ENCODE assay signal across 8 cellular contexts in the genomic region with DNA sequence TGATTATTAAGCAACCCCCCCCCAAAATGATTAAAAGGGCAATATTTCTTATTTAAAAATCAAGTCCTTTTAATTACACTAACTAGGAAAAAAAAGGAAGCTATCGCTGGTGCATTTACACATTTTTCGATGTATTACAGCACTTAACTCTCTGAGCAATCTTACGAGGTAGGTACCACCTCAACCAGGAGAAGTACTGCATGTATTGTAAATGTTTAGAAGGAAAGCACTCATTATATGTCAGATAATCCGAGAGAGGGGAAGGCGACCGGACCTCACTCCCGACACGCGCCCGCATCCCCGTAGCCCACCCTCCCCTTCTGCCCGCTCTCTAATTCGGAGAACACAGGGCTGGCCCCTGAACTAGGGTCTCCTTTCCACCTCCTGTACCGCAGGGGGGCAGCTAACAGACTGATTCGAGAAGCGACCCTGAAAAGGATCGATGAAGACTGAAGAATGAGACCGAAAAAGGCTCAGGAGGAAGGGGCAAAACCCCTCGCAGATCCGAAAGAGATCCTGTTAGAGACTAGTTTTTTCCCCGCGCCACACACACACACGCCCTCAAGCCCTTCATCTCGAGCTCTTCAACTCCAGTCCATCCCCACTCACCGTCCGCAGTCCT. TPM values are rescaled to one million over a fixed set of nuclear protein-coding genes. Genes with fewer than 3 reads are reported as not detected.
DNase-seq lines count a peak whose midpoint lies in the region; ATAC-seq, FAIRE-seq and TF ChIP-seq lines count a peak whose summit lies in the region.

No MANE protein-coding gene starts in this region.

- dilution Hi-C loops in endothelial cell of umbilical vein (cut with MboI; ENCODE audit: extremely low pct_ligation_motif_present, low sequenced_read_pairs) = no loop called here

- ATAC-seq in CD4-positive, alpha-beta T cell (ENCODE audit: poor library complexity) = no peak
- ATAC-seq in GM21447 (IDR thresholded peaks at IDR 0.05; ENCODE audit: unreplicated experiment) = peak; percentile 6

- BruUV-seq in endothelial cell of umbilical vein (replicated peaks; lab: Mats Ljungman, UMichigan) = TSS peak; percentile 38

- peak overlapping the region; percentile 89 for H3K9ac ChIP-seq in MM.1S (ENCODE audit: low read length)
- H3K9ac ChIP-seq in endothelial cell of umbilical vein (replicated peaks; ENCODE audit: extremely low read depth, insufficient read depth, low read length) = peak overlapping the region; percentile 89

- H4K20me1 ChIP-seq in MM.1S (ENCODE audit: insufficient read depth, low read length) = no peaks in the 10 kb centered on the region
- peaks cover 4% of the 10 kb centered on the region for H4K20me1 ChIP-seq in endothelial cell of umbilical vein (replicated peaks; ENCODE audit: control insufficient read depth, extremely low read depth, insufficient read depth, low read length)
- peaks cover 5% of the 10 kb centered on the region for H4K20me1 ChIP-seq in osteoblast (ENCODE audit: insufficient read depth, low read length)

- H3K4me3 Mint-ChIP-seq in CD4-positive, alpha-beta T cell = peak overlapping the region; percentile 98

- H3K27me3 ChIP-seq in CD4-positive, alpha-beta T cell (ENCODE audit: control insufficient read depth, insufficient read depth, low read length) = no peaks in the 10 kb centered on the region
- no peaks in the 10 kb centered on the region for H3K27me3 ChIP-seq in MM.1S (replicated peaks; ENCODE audit: insufficient read depth, low read length)
- H3K27me3 ChIP-seq in endothelial cell of umbilical vein (ENCODE audit: control insufficient read depth in 2 of 2, insufficient read depth in 2 of 2, low read length in 2 of 2) = no peaks in the 10 kb centered on the region
- H3K27me3 ChIP-seq in osteoblast (ENCODE audit: insufficient read depth, low read length) = no peaks in the 10 kb centered on the region

- peak overlapping the region; percentile 79 for H3K27ac ChIP-seq in CD4-positive, alpha-beta T cell (ENCODE audit: low read depth, low read length)
- H3K27ac ChIP-seq in MM.1S (ENCODE audit: low read length) (peak overlapping the region; percentile 88; the same call in 1 of the 2 replicates), endothelial cell of umbilical vein (ENCODE audit: insufficient read depth, low read depth, low read length) (peak overlapping the region; percentile 60), osteoblast (ENCODE audit: low read depth, low read length) (peak overlapping the region; percentile 88)

- POLR2A ChIA-PET in CD4-positive, alpha-beta T cell (lab: Charles Lee) = interaction anchor here (1.0 to 1.4 kb wide), 3 partner anchors 8 to 12 kb away, joined by 3 to 5 read pairs (median 3); no protein-coding TSS in a partner anchor
- POLR2A ChIA-PET in endothelial cell of umbilical vein (lab: Charles Lee) = interaction anchor here (0.6 to 1.2 kb wide), 3 partner anchors 9 to 145 kb away, joined by 3 to 7 read pairs (median 3); no protein-coding TSS in a partner anchor

- H3K9me3 ChIP-seq in CD4-positive, alpha-beta T cell (ENCODE audit: control insufficient read depth, low read length) = no peaks in the 10 kb centered on the region
- H3K9me3 ChIP-seq in MM.1S (replicated peaks; ENCODE audit: insufficient read depth, low read length) (no peaks in the 10 kb centered on the region), endothelial cell of umbilical vein (replicated peaks; ENCODE audit: control insufficient read depth, insufficient read depth, low read length) (no peaks in the 10 kb centered on the region), osteoblast (ENCODE audit: low read depth, low read length) (no peaks in the 10 kb centered on the region)

- peaks cover 12% of the 10 kb centered on the region for H3F3A ChIP-seq in MM.1S (ENCODE audit: insufficient read depth, low read length)

- no peaks in the 10 kb centered on the region for H3K9me3 Mint-ChIP-seq in CD4-positive, alpha-beta T cell

- CTCF ChIA-PET in CD4-positive, alpha-beta T cell (lab: Charles Lee) = interaction anchor here (1.5 to 1.6 kb wide), 2 partner anchors 10 to 12 kb away, joined by 3 to 6 read pairs; no protein-coding TSS in a partner anchor
- CTCF ChIA-PET in endothelial cell of umbilical vein (lab: Charles Lee) = interaction anchor here (1.1 to 3.2 kb wide), 4 partner anchors 9 to 237 kb away, joined by 4 to 36 read pairs (median 6); no protein-coding TSS in a partner anchor

- H3K36me3 ChIP-seq in MM.1S (replicated peaks; ENCODE audit: insufficient read depth, low read length) = peaks cover 7% of the 10 kb centered on the region; the same call in 1 of the 2 replicates
- H3K36me3 ChIP-seq in endothelial cell of umbilical vein (ENCODE audit: control insufficient read depth in 2 of 2, extremely low read depth in 1 of 2, insufficient read depth in 2 of 2, low read length in 2 of 2) = peaks cover 7 to 14% of the 10 kb centered on the region in 2 experiments
- peaks cover 32% of the 10 kb centered on the region for H3K36me3 ChIP-seq in osteoblast (ENCODE audit: insufficient read depth, low read length)

- no peak for DNase-seq in CD4-positive, alpha-beta T cell
- DNase-seq in MM.1S (no peak), endothelial cell of umbilical vein (ENCODE audit: low read depth, low spot score) (no peak), osteoblast (ENCODE audit: insufficient read length, low spot score, missing footprints) (peak; percentile 52), RKO (ENCODE audit: low spot score) (no peak), GF-D8 (lab: John Stamatoyannopoulos, UW) (no peak), NCI-H1105 (lab: John Stamatoyannopoulos, UW) (no peak)

- H3K27ac Mint-ChIP-seq in CD4-positive, alpha-beta T cell = peak overlapping the region; percentile 84

- H3K4me1 ChIP-seq in MM.1S (ENCODE audit: low read length) = peaks cover 16% of the 10 kb centered on the region
- peaks cover 16% of the 10 kb centered on the region for H3K4me1 ChIP-seq in endothelial cell of umbilical vein (ENCODE audit: control insufficient read depth, extremely low read depth, insufficient read depth, low read length)
- H3K4me1 ChIP-seq in osteoblast (ENCODE audit: insufficient read depth, low read length) = peaks cover 16% of the 10 kb centered on the region

- peaks cover 62% of the 10 kb centered on the region for H3K4me1 Mint-ChIP-seq in CD4-positive, alpha-beta T cell (ENCODE audit: low read depth)

- peak overlapping the region; percentile 64; the same call in 1 of the 2 replicates for H3K4me2 ChIP-seq in MM.1S (ENCODE audit: low read depth, low read length)
- H3K4me2 ChIP-seq in endothelial cell of umbilical vein (ENCODE audit: insufficient read depth, low read length) = peak overlapping the region; percentile 79
- H3K4me2 ChIP-seq in osteoblast (ENCODE audit: insufficient read depth, low read length) = peak overlapping the region; percentile 95

- intact Hi-C loops in CD4-positive, alpha-beta T cell (cut with DNase I, micrococcal nuclease) = loop anchor here (2.0 to 10.0 kb wide), 3 partner anchors 146 to 1890 kb away; partner anchors contain the start of gene TASP1 (in 2 of the 2)
- intact Hi-C loops in endothelial cell of umbilical vein (cut with micrococcal nuclease) = loop anchor here (2.0 kb wide), 1 partner anchor 146 kb away; the partner anchor contains the start of gene TASP1

- H2AFZ ChIP-seq in MM.1S (ENCODE audit: low read length) (peak overlapping the region; percentile 86), endothelial cell of umbilical vein (ENCODE audit: low read depth, low read length) (peak overlapping the region; percentile 73), osteoblast (ENCODE audit: low read length) (peak overlapping the region; percentile 98)

- no peak for FAIRE-seq in endothelial cell of umbilical vein (lab: Jason Lieb, UNC)

- H3K9me2 ChIP-seq in MM.1S (replicated peaks; ENCODE audit: insufficient read depth, low read length) = no peaks in the 10 kb centered on the region

- peaks cover 72% of the 10 kb centered on the region for H3K79me2 ChIP-seq in MM.1S (ENCODE audit: low read length)
- H3K79me2 ChIP-seq in endothelial cell of umbilical vein (ENCODE audit: control insufficient read depth, insufficient read depth, low read length) = peaks cover 65% of the 10 kb centered on the region
- peaks cover 69% of the 10 kb centered on the region for H3K79me2 ChIP-seq in osteoblast (ENCODE audit: insufficient read depth, low read length)

- no peak for TF ChIP-seq CTCF in CD4-positive, alpha-beta T cell (IDR thresholded peaks at IDR 0.05)
- TF ChIP-seq CTCF in MM.1S (IDR thresholded peaks at IDR 0.05; ENCODE audit: low read length) = no peak
- TF ChIP-seq CTCF in endothelial cell of umbilical vein (IDR thresholded peaks at IDR 0.05; ENCODE audit: extremely low read depth in 1 of 2, insufficient read depth in 1 of 2, low read depth in 1 of 2, low read length in 2 of 2) = no peak
- TF ChIP-seq CTCF in osteoblast (IDR thresholded peaks at IDR 0.05; ENCODE audit: extremely low read depth, low read depth, low read length) = no peak

- no peaks in the 10 kb centered on the region for H3K27me3 Mint-ChIP-seq in CD4-positive, alpha-beta T cell

- no peaks in the 10 kb centered on the region for H3K9me1 ChIP-seq in endothelial cell of umbilical vein (replicated peaks; ENCODE audit: control insufficient read depth, extremely low read depth, insufficient read depth, low read length)

- peaks cover 49% of the 10 kb centered on the region for H3K36me3 Mint-ChIP-seq in CD4-positive, alpha-beta T cell (ENCODE audit: low read depth)

- TF ChIP-seq POLR2A in endothelial cell of umbilical vein (IDR thresholded peaks at IDR 0.05; ENCODE audit: low read depth, low read length) = peak; percentile 78

- H3K4me3 ChIP-seq in MM.1S (ENCODE audit: low read length) (peak overlapping the region; percentile 97), endothelial cell of umbilical vein (replicated peaks in 1 of 3; ENCODE audit: insufficient read depth in 1 of 3, low read depth in 1 of 3, low read length in 3 of 3) (peak overlapping the region; percentile 68 to 96 (median 83)), osteoblast (ENCODE audit: insufficient read depth, low read length) (peak overlapping the region; percentile 94)

RNA-seq across cellular contexts. Expression of gene ESF1, which starts 0.3 kb away (rescaled TPM):
- total RNA-seq in CD4-positive, alpha-beta T cell = 1 to 10 TPM; 6.9 to 7.1 TPM
- total RNA-seq in endothelial cell of umbilical vein (15.2 and 15.5 TPM in 2 replicates), osteoblast (7.7 and 9.0 TPM in 2 replicates)
- polyA plus RNA-seq in endothelial cell of umbilical vein = 0.24 and 0.72 TPM in 2 replicates
- 2.2 and 2.3 TPM in 2 replicates for polyA plus RNA-seq in endothelial cell of umbilical vein (2011; cell fraction: cytosol; rRNA removed)
- 2.7 and 4.8 TPM in 2 replicates for polyA plus RNA-seq in endothelial cell of umbilical vein (2011; cell fraction: nucleus; rRNA removed)
- polyA plus RNA-seq in endothelial cell of umbilical vein (2012) = 18.8 and 21.9 TPM in 2 replicates
- polyA minus RNA-seq in endothelial cell of umbilical vein = 0.63 and 0.74 TPM in 2 replicates
- polyA minus RNA-seq in endothelial cell of umbilical vein (2011; cell fraction: cytosol; rRNA and poly(A)+ RNA removed) = 3.8 TPM
- 4.6 and 4.9 TPM in 2 replicates for polyA minus RNA-seq in endothelial cell of umbilical vein (2011; cell fraction: nucleus; rRNA and poly(A)+ RNA removed)

RNA-seq across cellular contexts. Expression of gene NDUFAF5, which starts 0.4 kb away (rescaled TPM):
- total RNA-seq in CD4-positive, alpha-beta T cell = 10 to 100 TPM; 70.8 to 73.5 TPM
- 26.4 and 28.4 TPM in 2 replicates for total RNA-seq in endothelial cell of umbilical vein
- 6.1 and 9.8 TPM in 2 replicates for polyA plus RNA-seq in endothelial cell of umbilical vein
- 11.6 and 12.0 TPM in 2 replicates for polyA plus RNA-seq in endothelial cell of umbilical vein (2011; cell fraction: cytosol; rRNA removed)
- 25.3 and 32.6 TPM in 2 replicates for polyA plus RNA-seq in endothelial cell of umbilical vein (2011; cell fraction: nucleus; rRNA removed)
- polyA plus RNA-seq in endothelial cell of umbilical vein (2012) = 22.1 and 28.1 TPM in 2 replicates
- 10.3 and 10.9 TPM in 2 replicates for polyA minus RNA-seq in endothelial cell of umbilical vein
- 5.0 TPM for polyA minus RNA-seq in endothelial cell of umbilical vein (2011; cell fraction: cytosol; rRNA and poly(A)+ RNA removed)
- 18.4 and 23.2 TPM in 2 replicates for polyA minus RNA-seq in endothelial cell of umbilical vein (2011; cell fraction: nucleus; rRNA and poly(A)+ RNA removed)
- total RNA-seq in osteoblast = 8.3 and 12.3 TPM in 2 replicates
